1 cellular context compared by ENCODE assay signal in the genomic region with DNA sequence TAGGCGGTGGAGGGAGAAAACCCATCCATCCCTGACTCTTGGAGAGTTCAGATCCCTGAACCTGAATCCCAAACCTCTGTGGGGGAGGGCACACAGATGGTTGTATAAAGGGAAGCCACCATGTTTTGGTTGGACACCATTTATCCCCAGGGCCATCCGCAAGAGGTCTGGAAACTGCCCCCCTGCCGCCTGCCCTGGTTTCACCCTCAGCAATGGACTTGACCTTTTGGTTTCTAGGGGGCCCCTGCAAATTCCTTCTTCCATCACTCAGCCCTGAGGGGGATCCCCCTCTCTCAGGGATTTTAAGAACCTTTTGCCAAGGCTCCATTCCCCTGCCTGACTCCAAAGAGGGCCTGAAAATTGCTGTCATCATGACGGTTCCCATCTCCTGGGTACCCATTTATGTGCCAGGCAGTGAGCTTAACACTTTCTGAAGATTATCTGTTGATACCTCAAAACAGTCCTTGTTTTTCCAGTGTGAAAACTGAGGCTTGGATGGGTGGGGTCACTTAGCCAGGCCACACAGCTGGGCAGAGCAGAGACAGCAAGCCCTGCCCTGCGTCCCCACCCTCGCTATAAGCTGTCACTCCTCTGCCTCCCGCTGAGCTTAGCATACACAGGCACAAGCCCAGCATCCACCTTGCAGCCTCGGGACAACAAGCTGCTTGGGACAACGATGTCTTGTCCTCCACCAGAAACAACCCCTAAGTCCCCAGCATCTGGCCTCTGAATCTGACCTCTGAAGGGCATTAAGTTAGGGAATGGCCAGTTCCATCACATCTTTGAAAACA.
TF ChIP-seq lines count a peak whose summit lies in the region.

No MANE protein-coding gene starts in this region.

TF ChIP-seq in HEK293T, 16 proteins besides CTCF, POLR2A, EP300 and RAD21:
- TF ChIP-seq, protein P1, sequence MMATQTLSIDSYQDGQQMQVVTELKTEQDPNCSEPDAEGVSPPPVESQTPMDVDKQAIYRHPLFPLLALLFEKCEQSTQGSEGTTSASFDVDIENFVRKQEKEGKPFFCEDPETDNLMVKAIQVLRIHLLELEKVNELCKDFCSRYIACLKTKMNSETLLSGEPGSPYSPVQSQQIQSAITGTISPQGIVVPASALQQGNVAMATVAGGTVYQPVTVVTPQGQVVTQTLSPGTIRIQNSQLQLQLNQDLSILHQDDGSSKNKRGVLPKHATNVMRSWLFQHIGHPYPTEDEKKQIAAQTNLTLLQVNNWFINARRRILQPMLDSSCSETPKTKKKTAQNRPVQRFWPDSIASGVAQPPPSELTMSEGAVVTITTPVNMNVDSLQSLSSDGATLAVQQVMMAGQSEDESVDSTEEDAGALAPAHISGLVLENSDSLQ (IDR thresholded peaks at IDR 0.05) = peak; percentile 11; the same call in 1 of the 2 replicates
- TF ChIP-seq NFRKB (IDR thresholded peaks at IDR 0.05) = no peak
